In genomic region chr11:16184588-16184987, GRCh38 we compare ENCODE assay signal across 11 cellular contexts.
DNase-seq lines count a peak whose midpoint lies in the region; ATAC-seq, FAIRE-seq and TF ChIP-seq lines count a peak whose summit lies in the region.
"Had no signal": no experiment of that assay in that cellular context is flagged by ENCODE, and none has a peak within 500 bp of the region (broad histone marks: within the 10 kb centered on the region; RNA-seq: fewer than 3 reads in every experiment).

No MANE protein-coding gene starts in this region.

- peaks cover 30% of the 10 kb centered on the region for H3K4me1 ChIP-seq in Caco-2
- H3K4me1 ChIP-seq in mesenchymal stem cell (ENCODE audit: control insufficient read depth, insufficient read depth, low read depth, low read length), result no peaks in the 10 kb centered on the region

- H2BK12ac ChIP-seq in mesenchymal stem cell (ENCODE audit: low read length in 2 of 2), result no peak overlapping the region

- H3K4me3 ChIP-seq in Caco-2 (ENCODE audit: low read depth, low read length) (no peak overlapping the region), bronchial epithelial cell (ENCODE audit: low read depth, low read length) (no peak overlapping the region), mesenchymal stem cell (ENCODE audit: insufficient read depth in 1 of 2, low read depth in 1 of 2, low read length in 2 of 2) (no peak overlapping the region)
- H3K4me3 ChIP-seq: dorsolateral prefrontal cortex had no signal

- no peaks in the 10 kb centered on the region for H3K9me3 ChIP-seq in Caco-2
- no peaks in the 10 kb centered on the region for H3K9me3 ChIP-seq in mesenchymal stem cell (ENCODE audit: control insufficient read depth, low read length)

- H3K36me3 Mint-ChIP-seq in Caco-2 (ENCODE audit: insufficient read depth, unreplicated experiment) (no peaks in the 10 kb centered on the region), type B pancreatic cell (no peaks in the 10 kb centered on the region)
- no peaks in the 10 kb centered on the region for H3K36me3 Mint-ChIP-seq in activated T-helper 1 cell treated with anti-CD3 and anti-CD28 coated beads, Interleukin-12 subunit alpha, Interleukin-12 subunit beta, Interleukin-2, Interleukin-4 antibody, amounts not matched to agents 30 ng/mL and 10 ng/mL and 1 ng/mL, durations not matched to agents 14 hours and 24 hours and 36 hours (ENCODE audit: low read depth)

- no peak for FAIRE-seq in bronchial epithelial cell (lab: Jason Lieb, UNC)

- CTCF ChIA-PET in Caco-2 (lab: Charles Lee), result interaction anchor here (1.0 to 1.5 kb wide), 3 partner anchors 9 to 429 kb away, joined by 3 to 6 read pairs (median 3); no protein-coding TSS in a partner anchor

- no peak for ATAC-seq in GM19035 (IDR thresholded peaks at IDR 0.05; ENCODE audit: unreplicated experiment)

- H3K4ac ChIP-seq in mesenchymal stem cell (ENCODE audit: low read depth in 1 of 2, low read length in 2 of 2), result no peak overlapping the region

- TF ChIP-seq CTCF in Caco-2 (IDR thresholded peaks at IDR 0.05; ENCODE audit: insufficient read depth in 1 of 2, low read depth in 1 of 2, low read length in 1 of 2, severe bottlenecking in 1 of 2, unreplicated experiment in 1 of 2) (no peak), bronchial epithelial cell (IDR thresholded peaks at IDR 0.05; ENCODE audit: insufficient read depth, low read length, severe bottlenecking) (no peak), type B pancreatic cell (conservative IDR thresholded peaks at IDR 0.05) (no peak)

- H3K4me2 ChIP-seq in mesenchymal stem cell (ENCODE audit: low read length, poor library complexity, severe bottlenecking), result no peak overlapping the region

- H3K4me3 Mint-ChIP-seq in Caco-2 (ENCODE audit: unreplicated experiment) (peak overlapping the region; percentile 26), type B pancreatic cell (no peak overlapping the region)
- H3K4me3 Mint-ChIP-seq in activated T-helper 1 cell treated with anti-CD3 and anti-CD28 coated beads, Interleukin-12 subunit alpha, Interleukin-12 subunit beta, Interleukin-2, Interleukin-4 antibody, amounts not matched to agents 30 ng/mL and 10 ng/mL and 1 ng/mL, durations not matched to agents 14 hours and 24 hours and 36 hours, result no peak overlapping the region
- H3K4me3 Mint-ChIP-seq: activated CD4-positive, alpha-beta memory T cell treated with anti-CD3 and anti-CD28 coated beads, Interleukin-2, amount 10 ng/mL, durations not matched to agents 7 days and 5 days had no signal

- peak overlapping the region; percentile 55 for H3K9ac ChIP-seq in mesenchymal stem cell (ENCODE audit: low read length)

- no peaks in the 10 kb centered on the region for H3K79me1 ChIP-seq in mesenchymal stem cell (replicated peaks; ENCODE audit: low read length, poor library complexity, severe bottlenecking)

- H2BK5ac ChIP-seq in mesenchymal stem cell (ENCODE audit: low read depth, low read length, poor library complexity, severe bottlenecking), result no peak overlapping the region

- no peak overlapping the region for H4K91ac ChIP-seq in mesenchymal stem cell (ENCODE audit: low read length)

- no peak overlapping the region for H2BK120ac ChIP-seq in mesenchymal stem cell (ENCODE audit: low read depth, low read length)

- no peak overlapping the region for H3K23ac ChIP-seq in mesenchymal stem cell (ENCODE audit: low read length in 2 of 2)

- no TSS peak for BruUV-seq in Caco-2 (replicated peaks; lab: Mats Ljungman, UMichigan)

- WGBS in mesenchymal stem cell, result 0% methylated on average over 1 of the region's 1 CpG

- H3K27me3 ChIP-seq in Caco-2 (replicated peaks; ENCODE audit: control insufficient read depth, insufficient read depth, low read length) (no peaks in the 10 kb centered on the region), bronchial epithelial cell (ENCODE audit: control insufficient read depth, insufficient read depth, low read length) (no peaks in the 10 kb centered on the region), mesenchymal stem cell (ENCODE audit: control insufficient read depth in 1 of 2, insufficient read depth in 1 of 2, low read length in 2 of 2) (no peaks in the 10 kb centered on the region)

- H3K27ac ChIP-seq in mesenchymal stem cell (ENCODE audit: low read length, poor library complexity, severe bottlenecking), result no peak overlapping the region
- H3K27ac ChIP-seq: dorsolateral prefrontal cortex had no signal

- H2BK15ac ChIP-seq in mesenchymal stem cell (ENCODE audit: low read depth, poor library complexity, severe bottlenecking), result no peak overlapping the region

- DNase-seq in Caco-2, result peak; percentile 61 to 70
- DNase-seq in NCI-H2029 (lab: John Stamatoyannopoulos, UW), result peak; percentile 47
- DNase-seq in bronchial epithelial cell (ENCODE audit: low read depth), result peak; percentile 89
- peak; percentile 89 for DNase-seq in mesenchymal stem cell
- DNase-seq in type B pancreatic cell (ENCODE audit: extremely low spot score, unreplicated experiment), result no peak
- no peak for DNase-seq in NCI-H1417 treated with DMSO at 0.1 percent for 48 hours (lab: John Stamatoyannopoulos, UW)
- no peak for DNase-seq in activated T-helper 1 cell treated with anti-CD3 and anti-CD28 coated beads, Interleukin-12 subunit alpha, Interleukin-12 subunit beta, Interleukin-2, Interleukin-4 antibody, amounts not matched to agents 30 ng/mL and 10 ng/mL and 1 ng/mL, durations not matched to agents 14 hours and 24 hours and 36 hours (ENCODE audit: low spot score)
- DNase-seq: activated CD4-positive, alpha-beta memory T cell treated with anti-CD3 and anti-CD28 coated beads, Interleukin-2, amount 10 ng/mL, durations not matched to agents 7 days and 5 days; dorsolateral prefrontal cortex; NCI-H526 treated with DMSO at 0.1 percent for 48 hours had no signal

- H3K27ac Mint-ChIP-seq in Caco-2 (ENCODE audit: unreplicated experiment), result peak overlapping the region; percentile 32
- no peak overlapping the region for H3K27ac Mint-ChIP-seq in type B pancreatic cell
- no peak overlapping the region for H3K27ac Mint-ChIP-seq in activated T-helper 1 cell treated with anti-CD3 and anti-CD28 coated beads, Interleukin-12 subunit alpha, Interleukin-12 subunit beta, Interleukin-2, Interleukin-4 antibody, amounts not matched to agents 30 ng/mL and 10 ng/mL and 1 ng/mL, durations not matched to agents 14 hours and 24 hours and 36 hours
- H3K27ac Mint-ChIP-seq: activated CD4-positive, alpha-beta memory T cell treated with anti-CD3 and anti-CD28 coated beads, Interleukin-2, amount 10 ng/mL, durations not matched to agents 7 days and 5 days had no signal

- H3K27me3 Mint-ChIP-seq in Caco-2 (ENCODE audit: insufficient read depth, unreplicated experiment) (no peaks in the 10 kb centered on the region), type B pancreatic cell (no peaks in the 10 kb centered on the region)
- no peaks in the 10 kb centered on the region for H3K27me3 Mint-ChIP-seq in activated T-helper 1 cell treated with anti-CD3 and anti-CD28 coated beads, Interleukin-12 subunit alpha, Interleukin-12 subunit beta, Interleukin-2, Interleukin-4 antibody, amounts not matched to agents 30 ng/mL and 10 ng/mL and 1 ng/mL, durations not matched to agents 14 hours and 24 hours and 36 hours (ENCODE audit: insufficient read depth)
- H3K27me3 Mint-ChIP-seq: activated CD4-positive, alpha-beta memory T cell treated with anti-CD3 and anti-CD28 coated beads, Interleukin-2, amount 10 ng/mL, durations not matched to agents 7 days and 5 days had no signal

- H4K8ac ChIP-seq in mesenchymal stem cell (ENCODE audit: low read length), result no peak overlapping the region

- H2AK5ac ChIP-seq in mesenchymal stem cell (ENCODE audit: low read length, severe bottlenecking), result no peak overlapping the region

- no peak overlapping the region for H3K18ac ChIP-seq in mesenchymal stem cell (ENCODE audit: low read depth in 1 of 2, low read length in 2 of 2)

- H3K9me3 Mint-ChIP-seq in Caco-2 (ENCODE audit: unreplicated experiment) (no peaks in the 10 kb centered on the region), type B pancreatic cell (no peaks in the 10 kb centered on the region)
- H3K9me3 Mint-ChIP-seq in activated T-helper 1 cell treated with anti-CD3 and anti-CD28 coated beads, Interleukin-12 subunit alpha, Interleukin-12 subunit beta, Interleukin-2, Interleukin-4 antibody, amounts not matched to agents 30 ng/mL and 10 ng/mL and 1 ng/mL, durations not matched to agents 14 hours and 24 hours and 36 hours, result no peaks in the 10 kb centered on the region
- H3K9me3 Mint-ChIP-seq: activated CD4-positive, alpha-beta memory T cell treated with anti-CD3 and anti-CD28 coated beads, Interleukin-2, amount 10 ng/mL, durations not matched to agents 7 days and 5 days had no signal

- H3K36me3 ChIP-seq in Caco-2 (ENCODE audit: control insufficient read depth, insufficient read depth, low read length) (no peaks in the 10 kb centered on the region), bronchial epithelial cell (ENCODE audit: control insufficient read depth, insufficient read depth, low read length) (no peaks in the 10 kb centered on the region), mesenchymal stem cell (ENCODE audit: control insufficient read depth in 1 of 2, insufficient read depth in 2 of 2, low read depth in 1 of 2, low read length in 2 of 2) (no peaks in the 10 kb centered on the region)

- H3K14ac ChIP-seq in mesenchymal stem cell (ENCODE audit: low read length in 2 of 2), result no peak overlapping the region

- intact Hi-C loops in Caco-2 (cut with micrococcal nuclease; ENCODE audit: unreplicated experiment), result loop anchor here (1.0 to 2.0 kb wide), 2 partner anchors 9 to 70 kb away; no protein-coding TSS in a partner anchor
- intact Hi-C loops in activated T-helper 1 cell treated with anti-CD3 and anti-CD28 coated beads, Interleukin-12 subunit alpha, Interleukin-12 subunit beta, Interleukin-2, Interleukin-4 antibody, amounts not matched to agents 30 ng/mL and 10 ng/mL and 1 ng/mL, durations not matched to agents 14 hours and 24 hours and 36 hours (cut with micrococcal nuclease), result no loop called here

- H2AFZ ChIP-seq in mesenchymal stem cell (ENCODE audit: low read depth, low read length), result no peak overlapping the region

- POLR2A ChIA-PET in Caco-2 (lab: Charles Lee), result interaction anchor here (0.5 to 1.6 kb wide), 3 partner anchors 9 to 28 kb away, joined by 3 to 7 read pairs (median 6); no protein-coding TSS in a partner anchor

- H3K4me1 Mint-ChIP-seq in Caco-2 (ENCODE audit: low read depth, unreplicated experiment) (peaks cover 25% of the 10 kb centered on the region), type B pancreatic cell (ENCODE audit: unreplicated experiment) (peaks cover 14% of the 10 kb centered on the region)
- no peaks in the 10 kb centered on the region for H3K4me1 Mint-ChIP-seq in activated T-helper 1 cell treated with anti-CD3 and anti-CD28 coated beads, Interleukin-12 subunit alpha, Interleukin-12 subunit beta, Interleukin-2, Interleukin-4 antibody, amounts not matched to agents 30 ng/mL and 10 ng/mL and 1 ng/mL, durations not matched to agents 14 hours and 24 hours and 36 hours (ENCODE audit: low read depth)
- H3K4me1 Mint-ChIP-seq: activated CD4-positive, alpha-beta memory T cell treated with anti-CD3 and anti-CD28 coated beads, Interleukin-2, amount 10 ng/mL, durations not matched to agents 7 days and 5 days had no signal

Comparison
In these comparisons a context has a peak if more than half of its experiments do, and no peak if none do; other contexts are left out.
1. DNase-seq: peak in Caco-2 (2 of 2), NCI-H2029 (single experiment), bronchial epithelial cell (single experiment) and mesenchymal stem cell (single experiment); none in type B pancreatic cell (single experiment), NCI-H1417 treated with DMSO at 0.1 percent for 48 hours (single experiment) and activated T-helper 1 cell treated with anti-CD3 and anti-CD28 coated beads, Interleukin-12 subunit alpha, Interleukin-12 subunit beta, Interleukin-2, Interleukin-4 antibody, amounts not matched to agents 30 ng/mL and 10 ng/mL and 1 ng/mL, durations not matched to agents 14 hours and 24 hours and 36 hours (single experiment).